In the genomic region with DNA sequence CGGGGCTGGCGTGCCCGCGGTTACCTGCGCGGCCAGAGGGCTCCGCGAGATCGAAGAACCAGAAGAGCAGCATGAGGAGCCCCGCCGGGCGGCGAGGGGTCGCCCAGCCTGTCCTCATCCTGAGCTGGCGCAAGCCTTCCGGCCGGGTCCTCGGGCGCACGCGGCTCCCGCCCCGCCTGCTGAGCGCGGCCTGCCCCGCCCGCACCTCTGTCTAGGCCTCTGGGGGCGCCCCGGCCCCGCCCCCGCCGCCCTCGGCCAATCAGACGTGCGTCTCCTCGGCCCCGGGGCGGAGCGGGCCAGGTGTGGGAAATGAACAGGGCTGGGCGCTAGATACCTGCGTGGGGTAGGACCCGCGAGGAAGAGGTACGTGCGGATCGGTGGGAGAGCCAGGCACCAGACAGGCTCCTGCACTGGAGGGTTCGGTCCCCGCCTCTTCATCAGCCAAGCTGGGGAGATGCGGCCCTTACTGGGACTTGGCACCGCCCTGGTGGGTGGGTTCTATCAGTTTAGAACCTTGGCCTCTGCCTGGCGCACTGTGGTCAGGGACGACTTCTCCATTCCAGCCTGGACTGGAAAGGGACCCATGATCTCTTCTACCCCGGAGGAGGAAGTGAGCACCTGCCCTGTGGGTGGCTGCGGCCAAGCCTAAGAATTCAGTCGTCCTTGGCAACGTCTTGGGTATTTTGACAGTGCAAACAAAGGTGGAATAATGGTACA, we compare ENCODE assay signal across 8 cellular contexts. TPM values are rescaled to one million over a fixed set of nuclear protein-coding genes. Genes with fewer than 3 reads are reported as not detected.
DNase-seq lines count a peak whose midpoint lies in the region; ATAC-seq and TF ChIP-seq lines count a peak whose summit lies in the region.

A gene (minus strand): TSS at position 192 of the 717 bp plus-strand sequence.

- H3K9me3 ChIP-seq in OCI-LY1 (ENCODE audit: low read length) (no peaks in the 10 kb centered on the region), prostate gland (no peaks in the 10 kb centered on the region)

- DNase-seq in activated T-helper 9 cell treated with anti-CD3 and anti-CD28 coated beads, Interleukin-2, amount 50 U/mL, for 16 hours (ENCODE audit: low read depth) = peak; percentile 76
- peak; percentile 76 for DNase-seq in Right ventricle myocardium superior
- DNase-seq in prostate gland (ENCODE audit: low spot score) = peak; percentile 20
- DNase-seq in ureter (ENCODE audit: low spot score) = peak; percentile 81
- DNase-seq in NCI-H2107 treated with DMSO at 0.1 percent for 48 hours (lab: John Stamatoyannopoulos, UW; ENCODE audit: unreplicated experiment) = no peak

- H3K36me3 ChIP-seq in OCI-LY1 (ENCODE audit: insufficient read depth, low read length) (no peaks in the 10 kb centered on the region), prostate gland (no peaks in the 10 kb centered on the region)

- no peaks in the 10 kb centered on the region for H4K20me1 ChIP-seq in OCI-LY1 (ENCODE audit: insufficient read depth, low read length)

- WGBS in prostate gland = 11% methylated on average over 56 of the region's 56 CpGs

- H3K4me3 ChIP-seq in OCI-LY1 (ENCODE audit: low read depth, low read length, poor library complexity, severe bottlenecking) (peak within 1 kb of the TSS; percentile 77), prostate gland (peak within 1 kb of the TSS; percentile 19 to 27)

- H3K4me1 ChIP-seq in OCI-LY1 (ENCODE audit: insufficient read depth, low read length, severe bottlenecking) (peaks cover 15% of the 10 kb centered on the region), prostate gland (replicated peaks) (peaks cover 5% of the 10 kb centered on the region)

- H3K9me2 ChIP-seq in OCI-LY1 (ENCODE audit: low read depth, low read length) = no peaks in the 10 kb centered on the region

- no peak for TF ChIP-seq POLR2A in prostate gland (IDR thresholded peaks at IDR 0.05)

- peak within 1 kb of the TSS; percentile 93 for H3K4me2 ChIP-seq in OCI-LY1 (ENCODE audit: low read length)

- H3K9ac ChIP-seq in OCI-LY1 (ENCODE audit: low read length) = peak within 1 kb of the TSS; percentile 83

- peak within 1 kb of the TSS; percentile 80 for H2AFZ ChIP-seq in OCI-LY1 (ENCODE audit: low read length)

- TF ChIP-seq CTCF in OCI-LY1 (IDR thresholded peaks at IDR 0.05; ENCODE audit: low read length) = no peak
- no peak for TF ChIP-seq CTCF in prostate gland (IDR thresholded peaks at IDR 0.05)

- no peaks in the 10 kb centered on the region for H3K79me2 ChIP-seq in OCI-LY1 (ENCODE audit: insufficient read depth, low read length)

- peak within 1 kb of the TSS; percentile 50 for H3K27ac ChIP-seq in OCI-LY1 (ENCODE audit: low read depth, low read length, poor library complexity, severe bottlenecking)
- H3K27ac ChIP-seq in prostate gland = no peak within 1 kb of the TSS

- H3F3A ChIP-seq in OCI-LY1 (ENCODE audit: insufficient read depth, low read length) = no peaks in the 10 kb centered on the region

- H3K27me3 ChIP-seq in OCI-LY1 (ENCODE audit: insufficient read depth, low read length) (no peaks in the 10 kb centered on the region), prostate gland (replicated peaks; ENCODE audit: insufficient read depth) (no peaks in the 10 kb centered on the region)

- intact Hi-C loops in Right ventricle myocardium superior (cut with DNase I) = no loop called here
- intact Hi-C loops in prostate gland (cut with DNase I) = no loop called here

- ATAC-seq in GM18519 (IDR thresholded peaks at IDR 0.05; ENCODE audit: low FRiP score, unreplicated experiment) (peak; percentile 71), HG02884 (IDR thresholded peaks at IDR 0.05; ENCODE audit: unreplicated experiment) (peak; percentile 75), Right ventricle myocardium superior (ENCODE audit: poor library complexity) (peak; percentile 90)

RNA-seq across cellular contexts. Expression of the gene that starts here (rescaled TPM):
- 0.75 TPM for total RNA-seq in Right ventricle myocardium superior
- 1 to 10 TPM; 1.8 to 1.9 TPM for total RNA-seq in prostate gland
- 42.4 TPM for total RNA-seq in ureter

Comparison
In these comparisons a context has a peak if more than half of its experiments do, and no peak if none do; other contexts are left out.
1. RNA of the gene that starts here (total RNA-seq): 42.4 TPM in ureter (single experiment); 1.8 to 1.9 TPM in prostate gland and 0.75 TPM in Right ventricle myocardium superior (single experiment); every median in the first group is over 10 times any median in the second.
2. Peak in DNase-seq and ATAC-seq in Right ventricle myocardium superior; RNA of the gene not detected or under 1 TPM.
3. Peak in every context shown above with its lines, with median percentiles within 50 percentile points of each other: ATAC-seq.